In the genomic region with DNA sequence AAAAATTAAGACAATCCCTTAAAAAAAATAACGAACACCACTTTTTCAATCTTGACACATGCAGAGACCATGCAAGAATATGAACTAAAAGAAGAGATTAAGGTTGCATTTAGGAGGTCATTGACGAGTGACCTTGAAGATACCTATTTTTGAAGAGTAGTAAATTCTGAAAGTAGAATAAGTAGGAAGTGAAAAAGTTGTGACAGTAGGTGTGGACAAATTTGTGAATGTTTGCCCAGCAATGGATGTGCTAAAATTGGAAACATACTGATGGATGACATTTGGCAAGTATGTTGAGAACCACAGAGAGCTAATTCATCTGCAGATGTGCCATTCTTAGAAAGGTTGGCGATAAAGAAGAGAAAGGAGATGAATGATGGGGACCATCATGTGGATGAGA, we compare ENCODE assay signal across 17 cellular contexts.
DNase-seq lines count a peak whose midpoint lies in the region; ATAC-seq and FAIRE-seq lines count a peak whose summit lies in the region.
"Had no signal": no experiment of that assay in that cellular context is flagged by ENCODE, and none has a peak within 500 bp of the region (broad histone marks: within the 10 kb centered on the region; RNA-seq: fewer than 3 reads in every experiment).

No MANE protein-coding gene starts in this region.

- peak; percentile 10 for FAIRE-seq in colon (lab: Jason Lieb, UNC)
- FAIRE-seq: HepG2 had no signal

- DNase-seq in HT-29 (ENCODE audit: low spot score) (no peak), NOMO-1 (lab: John Stamatoyannopoulos, UW; ENCODE audit: unreplicated experiment in 2 of 2) (no peak), NCI-H748 treated with DMSO at 0.1 percent for 48 hours (lab: John Stamatoyannopoulos, UW) (no peak)
- DNase-seq: AML-193, Caco-2, DMS53, MG63, NCI-H1105 treated with DMSO at 0.1 percent for 48 hours, NCI-H187 treated with DMSO at 0.1 percent for 48 hours, NCI-H2171 treated with DMSO at 0.1 percent for 48 hours, NCI-H510A, SJCRH30 had no signal

- ATAC-seq in GM18511 (IDR thresholded peaks at IDR 0.05; ENCODE audit: unreplicated experiment): peak; percentile 70
- ATAC-seq in GM19395 (IDR thresholded peaks at IDR 0.05; ENCODE audit: unreplicated experiment): peak; percentile 51
- peak; percentile 62 for ATAC-seq in HG02885 (IDR thresholded peaks at IDR 0.05; ENCODE audit: poor library complexity, unreplicated experiment)
- ATAC-seq: HepG2 had no signal
